Comparison of ENCODE assay signal across 8 cellular contexts in genomic region chr12:121466800-121467637, GRCh38.
DNase-seq lines count a peak whose midpoint lies in the region; ATAC-seq and TF ChIP-seq lines count a peak whose summit lies in the region.

No MANE protein-coding gene starts in this region.

- peaks cover 12% of the 10 kb centered on the region for H3F3A ChIP-seq in SU-DHL-6 (ENCODE audit: insufficient read depth)

- H4K20me1 ChIP-seq in SU-DHL-6 (ENCODE audit: low read depth, low read length), result no peaks in the 10 kb centered on the region; the same call in 1 of the 2 replicates

- no peak overlapping the region for H3K27ac Mint-ChIP-seq in activated naive CD8-positive, alpha-beta T cell treated with anti-CD3 and anti-CD28 coated beads, Interleukin-2, amount 50 U/mL, for 24 hours

- H3K4me2 ChIP-seq in SU-DHL-6 (ENCODE audit: low read depth, low read length, poor library complexity, severe bottlenecking), result peak overlapping the region; percentile 76

- H3K4me3 ChIP-seq in GM12864 (ENCODE audit: low read depth, low read length) (peak overlapping the region; percentile 69), HFF-Myc (replicated peaks; ENCODE audit: low read depth, low read length) (peak overlapping the region; percentile 63), SU-DHL-6 (ENCODE audit: insufficient read depth, low read length, poor library complexity, severe bottlenecking) (peak overlapping the region; percentile 78), left ventricle myocardium inferior (peak overlapping the region; percentile 76), psoas muscle (peak overlapping the region; percentile 76), urinary bladder (ENCODE audit: low read depth, low read length) (peak overlapping the region; percentile 90)

- 0 to 1% (median 1%) methylated on average over 39 to 138 of the region's 138 CpGs for WGBS in psoas muscle, 3 donors
- under 1% methylated on average over 138 of the region's 138 CpGs for WGBS in urinary bladder

- no peak overlapping the region for H3K4me3 Mint-ChIP-seq in activated naive CD8-positive, alpha-beta T cell treated with anti-CD3 and anti-CD28 coated beads, Interleukin-2, amount 50 U/mL, for 24 hours

- no peaks in the 10 kb centered on the region for H3K9me3 Mint-ChIP-seq in activated naive CD8-positive, alpha-beta T cell treated with anti-CD3 and anti-CD28 coated beads, Interleukin-2, amount 50 U/mL, for 24 hours

- H3K4me1 Mint-ChIP-seq in activated naive CD8-positive, alpha-beta T cell treated with anti-CD3 and anti-CD28 coated beads, Interleukin-2, amount 50 U/mL, for 24 hours, result peaks cover 29% of the 10 kb centered on the region

- H2AFZ ChIP-seq in SU-DHL-6 (ENCODE audit: low read depth, low read length, severe bottlenecking), result no peak overlapping the region

- H3K27me3 Mint-ChIP-seq in activated naive CD8-positive, alpha-beta T cell treated with anti-CD3 and anti-CD28 coated beads, Interleukin-2, amount 50 U/mL, for 24 hours, result no peaks in the 10 kb centered on the region

- H3K36me3 Mint-ChIP-seq in activated naive CD8-positive, alpha-beta T cell treated with anti-CD3 and anti-CD28 coated beads, Interleukin-2, amount 50 U/mL, for 24 hours (ENCODE audit: low read depth), result peaks cover 14% of the 10 kb centered on the region

- DNase-seq in GM12864 (ENCODE audit: low read depth) (peak; percentile 46), HFF-Myc (ENCODE audit: extremely low read depth, low read depth) (peak; percentile 20), MV-4-11 (lab: John Stamatoyannopoulos, UW) (peak; percentile 86), left ventricle myocardium inferior (peak; percentile 92), psoas muscle (peak; percentile 92 to 95)
- DNase-seq in activated naive CD8-positive, alpha-beta T cell treated with anti-CD3 and anti-CD28 coated beads, Interleukin-2, amount 50 U/mL, for 24 hours, result peak; percentile 89

- no peaks in the 10 kb centered on the region for H3K9me2 ChIP-seq in SU-DHL-6 (replicated peaks; ENCODE audit: insufficient read depth, low read length)

- peak overlapping the region; percentile 75 for H3K9ac ChIP-seq in SU-DHL-6 (ENCODE audit: low read length)

- peaks cover 44% of the 10 kb centered on the region for H3K79me2 ChIP-seq in SU-DHL-6 (ENCODE audit: insufficient read depth, low read length)

- H3K27me3 ChIP-seq in SU-DHL-6 (ENCODE audit: low read length), result no peaks in the 10 kb centered on the region
- no peaks in the 10 kb centered on the region for H3K27me3 ChIP-seq in left ventricle myocardium inferior (ENCODE audit: low read depth)
- no peaks in the 10 kb centered on the region for H3K27me3 ChIP-seq in psoas muscle (ENCODE audit: insufficient read depth in 3 of 3, low read length in 2 of 3)

- no peak for TF ChIP-seq CTCF in GM12864 (IDR thresholded peaks at IDR 0.05; ENCODE audit: low read depth, low read length, missing control alignments)
- no peak for TF ChIP-seq CTCF in HFF-Myc (IDR thresholded peaks at IDR 0.05; ENCODE audit: low read depth, low read length, missing control alignments)
- no peak for TF ChIP-seq CTCF in SU-DHL-6 (IDR thresholded peaks at IDR 0.05; ENCODE audit: insufficient read depth, low read length, poor library complexity, severe bottlenecking)
- TF ChIP-seq CTCF in left ventricle myocardium inferior (IDR thresholded peaks at IDR 0.05; ENCODE audit: borderline replicate concordance), result no peak
- TF ChIP-seq CTCF in psoas muscle (IDR thresholded peaks at IDR 0.05), result no peak

- ATAC-seq in activated naive CD8-positive, alpha-beta T cell treated with anti-CD3 and anti-CD28 coated beads, Interleukin-2, amount 50 U/mL, for 24 hours, result peak; percentile 94
- ATAC-seq in psoas muscle, result peak; percentile 96 to 97 (median 96)

- intact Hi-C loops in left ventricle myocardium inferior (cut with micrococcal nuclease) (no loop called here), psoas muscle (cut with DNase I) (no loop called here)

- H3K36me3 ChIP-seq in SU-DHL-6 (ENCODE audit: low read length) (no peaks in the 10 kb centered on the region), left ventricle myocardium inferior (no peaks in the 10 kb centered on the region), psoas muscle (ENCODE audit: insufficient read depth in 1 of 2, low read depth in 1 of 2) (no peaks in the 10 kb centered on the region), urinary bladder (ENCODE audit: insufficient read depth) (no peaks in the 10 kb centered on the region)

- peaks cover 24% of the 10 kb centered on the region for H3K4me1 ChIP-seq in left ventricle myocardium inferior
- H3K4me1 ChIP-seq in psoas muscle, result peaks cover 11% of the 10 kb centered on the region
- H3K4me1 ChIP-seq in urinary bladder (ENCODE audit: insufficient read depth), result no peaks in the 10 kb centered on the region

- H3K27ac ChIP-seq in SU-DHL-6 (ENCODE audit: low read depth, low read length) (peak overlapping the region; percentile 80), left ventricle myocardium inferior (replicated peaks) (peak overlapping the region; percentile 89), psoas muscle (peak overlapping the region; percentile 85), urinary bladder (ENCODE audit: low read depth) (peak overlapping the region; percentile 3)

- H3K9me3 ChIP-seq in SU-DHL-6 (ENCODE audit: insufficient read depth, low read length) (no peaks in the 10 kb centered on the region), left ventricle myocardium inferior (replicated peaks) (no peaks in the 10 kb centered on the region), psoas muscle (no peaks in the 10 kb centered on the region)

Comparison
In these comparisons a context has a peak if more than half of its experiments do, and no peak if none do; other contexts are left out.
1. Peak in every context shown above with its lines: DNase-seq, ATAC-seq, H3K4me3 ChIP-seq and H3K27ac ChIP-seq.
2. DNase-seq: peak in every context shown above with its lines; median percentile 94 in psoas muscle; 92 in left ventricle myocardium inferior; 89 in activated naive CD8-positive, alpha-beta T cell treated with anti-CD3 and anti-CD28 coated beads, Interleukin-2, amount 50 U/mL, for 24 hours; 86 in MV-4-11; 46 in GM12864; 20 in HFF-Myc.
3. H3K27ac ChIP-seq: peak in every context shown above with its lines; median percentile 89 in left ventricle myocardium inferior; 85 in psoas muscle; 80 in SU-DHL-6; 3 in urinary bladder.